Comparison of ENCODE assay signal across 8 cellular contexts in genomic region chr16:57795431-57795878, GRCh38. TPM values are rescaled to one million over a fixed set of nuclear protein-coding genes. Genes with fewer than 3 reads are reported as not detected.
DNase-seq lines count a peak whose midpoint lies in the region; ATAC-seq and TF ChIP-seq lines count a peak whose summit lies in the region.

No MANE protein-coding gene starts in this region.

- H3F3A ChIP-seq in neural cell (ENCODE audit: insufficient read depth, low read length, poor library complexity, severe bottlenecking), result no peaks in the 10 kb centered on the region

- H3K4me1 ChIP-seq in colonic mucosa, result peaks cover 6% of the 10 kb centered on the region

- H3K4me3 ChIP-seq in neural cell (ENCODE audit: low read length), result no peak overlapping the region
- no peak overlapping the region for H3K4me3 ChIP-seq in colonic mucosa

- peaks cover 19 to 23% of the 10 kb centered on the region in 2 donors for H3K4me1 Mint-ChIP-seq in effector memory CD8-positive, alpha-beta T cell (ENCODE audit: low read depth in 2 of 2)

- no peaks in the 10 kb centered on the region for H3K27me3 Mint-ChIP-seq in effector memory CD8-positive, alpha-beta T cell

- TF ChIP-seq EP300 in neural cell (conservative IDR thresholded peaks at IDR 0.05; ENCODE audit: poor library complexity, severe bottlenecking), result no peak

- H3K9me2 ChIP-seq in neural cell (ENCODE audit: insufficient read depth, low read length), result no peaks in the 10 kb centered on the region

- H3K9me3 Mint-ChIP-seq in effector memory CD8-positive, alpha-beta T cell, result no peaks in the 10 kb centered on the region

- H3K36me3 Mint-ChIP-seq in effector memory CD8-positive, alpha-beta T cell (ENCODE audit: insufficient read depth), result peaks cover 8% of the 10 kb centered on the region

- no peak overlapping the region for H3K27ac Mint-ChIP-seq in effector memory CD8-positive, alpha-beta T cell

- in situ Hi-C loops in SK-MEL-5 (cut with HindIII; ENCODE audit: low pct_unique_long_range_greater_than_20kb, low sequenced_read_pairs), result no loop called here

- H4K20me1 ChIP-seq in neural cell (ENCODE audit: insufficient read depth), result no peaks in the 10 kb centered on the region

- H3K27ac ChIP-seq in neural cell (ENCODE audit: low read length) (no peak overlapping the region), colonic mucosa (no peak overlapping the region)

- no peaks in the 10 kb centered on the region for H3K79me2 ChIP-seq in neural cell (replicated peaks; ENCODE audit: insufficient read depth, low read length)

- H3K4me2 ChIP-seq in neural cell (ENCODE audit: low read length), result no peak overlapping the region

- no peak overlapping the region for H2AFZ ChIP-seq in neural cell (ENCODE audit: low read depth, low read length)

- peak; percentile 70 for TF ChIP-seq CTCF in neural cell (IDR thresholded peaks at IDR 0.05; ENCODE audit: poor library complexity, severe bottlenecking)
- TF ChIP-seq CTCF in colonic mucosa (IDR thresholded peaks at IDR 0.05), result no peak

- peak; percentile 66 for TF ChIP-seq RAD21 in neural cell (conservative IDR thresholded peaks at IDR 0.05)

- H3K36me3 ChIP-seq in neural cell (ENCODE audit: insufficient read depth, low read length) (peaks cover 8% of the 10 kb centered on the region), colonic mucosa (no peaks in the 10 kb centered on the region)

- intact Hi-C loops in colonic mucosa (cut with DNase I), result no loop called here

- peak; percentile 8 for DNase-seq in stimulated activated naive CD4-positive, alpha-beta T cell treated with Interleukin-2 at 50 U/mL for 16 hours (lab: John Stamatoyannopoulos, UW)
- DNase-seq in stimulated activated naive CD4-positive, alpha-beta T cell (lab: John Stamatoyannopoulos, UW), result no peak
- DNase-seq in LoVo (ENCODE audit: low spot score), result peak; percentile 30
- peak; percentile 64 for DNase-seq in SK-MEL-5 (ENCODE audit: low read depth, low spot score)
- DNase-seq in effector memory CD8-positive, alpha-beta T cell, result peak; percentile 24 to 30 (median 27)
- no peak for DNase-seq in colonic mucosa

- H3K9me3 ChIP-seq in neural cell (ENCODE audit: low read length), result no peaks in the 10 kb centered on the region
- H3K9me3 ChIP-seq in colonic mucosa, result no peaks in the 10 kb centered on the region

- no peak overlapping the region for H3K4me3 Mint-ChIP-seq in effector memory CD8-positive, alpha-beta T cell

- peaks cover 13% of the 10 kb centered on the region for H3K27me3 ChIP-seq in neural cell (ENCODE audit: insufficient read depth, low read depth, low read length)
- H3K27me3 ChIP-seq in colonic mucosa, result no peaks in the 10 kb centered on the region

- H3K9ac ChIP-seq in neural cell (ENCODE audit: low read length), result no peak overlapping the region
- H3K9ac ChIP-seq in colonic mucosa (ENCODE audit: low read depth in 2 of 2, low read length in 2 of 2), result no peak overlapping the region

- ATAC-seq in effector memory CD8-positive, alpha-beta T cell (replicated peaks), result peak; percentile 79
- no peak for ATAC-seq in HG03378 (IDR thresholded peaks at IDR 0.05; ENCODE audit: unreplicated experiment)

TF ChIP-seq in neural cell, 6 proteins besides CTCF, POLR2A, EP300 and RAD21:
- TF ChIP-seq POLR2AphosphoS5 (IDR thresholded peaks at IDR 0.05) (no peak), TAF1 (IDR thresholded peaks at IDR 0.05; ENCODE audit: low read depth) (no peak), SMC3 (conservative IDR thresholded peaks at IDR 0.05; ENCODE audit: poor library complexity) (peak; percentile 71), EZH2 (IDR thresholded peaks at IDR 0.05; ENCODE audit: borderline replicate concordance, insufficient read depth, low read length, poor library complexity, severe bottlenecking) (no peak)

RNA-seq across cellular contexts. Expression of gene KIFC3, which starts 6.8 kb away (rescaled TPM):
- 50.4 and 68.1 TPM in 2 replicates for total RNA-seq in SK-MEL-5 (2014; rRNA removed; shearing (Covaris generic))
- 66.6 and 75.1 TPM in 2 replicates for polyA plus RNA-seq in SK-MEL-5 (2015; cell fraction: cytosol; rRNA removed)
- 225 and 263 TPM in 2 replicates for polyA plus RNA-seq in SK-MEL-5 (2015; cell fraction: nucleus; rRNA removed)
- 29.7 and 33.2 TPM in 2 replicates for polyA plus RNA-seq in neural cell
- polyA minus RNA-seq in neural cell, result 33.0 and 34.1 TPM in 2 replicates
- 1 to 10 TPM; 3.8 to 5.7 TPM for total RNA-seq in colonic mucosa

RNA-seq across cellular contexts. Expression of gene KATNB1, which starts 59.9 kb away (rescaled TPM):
- 19.3 and 20.2 TPM in 2 replicates for total RNA-seq in SK-MEL-5 (2014; rRNA removed; shearing (Covaris generic))
- 29.2 and 32.7 TPM in 2 replicates for polyA plus RNA-seq in SK-MEL-5 (2015; cell fraction: cytosol; rRNA removed)
- 101 and 117 TPM in 2 replicates for polyA plus RNA-seq in SK-MEL-5 (2015; cell fraction: nucleus; rRNA removed)
- 56.4 and 57.9 TPM in 2 replicates for polyA plus RNA-seq in neural cell
- polyA minus RNA-seq in neural cell, result 37.6 and 49.4 TPM in 2 replicates
- total RNA-seq in colonic mucosa, result 10 to 100 TPM; 17.0 to 26.3 TPM

Comparison
In these comparisons a context has a peak if more than half of its experiments do, and no peak if none do; other contexts are left out.
1. DNase-seq: peak in stimulated activated naive CD4-positive, alpha-beta T cell treated with Interleukin-2 at 50 U/mL for 16 hours (single experiment), LoVo (single experiment), SK-MEL-5 (single experiment) and effector memory CD8-positive, alpha-beta T cell (3 of 3); none in stimulated activated naive CD4-positive, alpha-beta T cell (0 of 6) and colonic mucosa (single experiment).